Comparison of ENCODE assay signal across 1 cellular context in the genomic region with DNA sequence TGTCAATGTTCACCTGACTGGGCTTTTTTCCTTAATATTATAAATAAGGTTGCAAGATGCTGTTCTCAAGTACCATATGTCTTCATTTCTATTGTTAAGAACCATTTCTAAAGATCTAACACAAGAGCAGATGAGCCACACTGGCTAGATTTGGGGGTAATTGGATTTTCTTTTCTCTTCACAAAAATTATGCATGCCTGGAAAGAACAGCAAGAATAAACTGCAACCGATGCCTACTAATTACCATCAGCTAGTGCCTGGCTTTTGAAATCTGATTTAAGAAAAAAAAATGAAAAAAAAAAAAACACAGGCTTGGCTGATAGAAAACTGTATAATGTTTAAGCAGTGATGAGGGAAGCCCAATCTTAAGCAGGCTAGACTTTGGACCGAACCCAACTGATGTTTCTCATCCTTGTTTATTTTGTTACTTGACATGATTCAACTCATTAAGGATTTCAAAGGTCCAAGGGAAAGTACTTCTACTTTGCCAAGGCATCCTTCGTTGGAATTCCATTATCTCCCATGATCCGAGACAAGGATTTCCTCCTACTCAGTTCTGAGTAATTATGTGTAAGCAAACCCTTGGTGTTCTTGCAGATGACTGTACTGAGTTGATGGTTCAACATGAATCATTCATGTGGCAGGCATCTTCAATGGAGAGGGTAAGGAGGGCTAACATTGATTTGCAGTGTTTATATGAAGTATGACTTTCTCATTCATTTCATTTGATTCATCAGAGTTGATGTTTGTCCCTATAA.
TF ChIP-seq lines count a peak whose summit lies in the region.

No MANE protein-coding gene starts in this region.

TF ChIP-seq in GM23338, 12 proteins besides CTCF, POLR2A, EP300 and RAD21 (continued from another document):
- TF ChIP-seq, protein P1, sequence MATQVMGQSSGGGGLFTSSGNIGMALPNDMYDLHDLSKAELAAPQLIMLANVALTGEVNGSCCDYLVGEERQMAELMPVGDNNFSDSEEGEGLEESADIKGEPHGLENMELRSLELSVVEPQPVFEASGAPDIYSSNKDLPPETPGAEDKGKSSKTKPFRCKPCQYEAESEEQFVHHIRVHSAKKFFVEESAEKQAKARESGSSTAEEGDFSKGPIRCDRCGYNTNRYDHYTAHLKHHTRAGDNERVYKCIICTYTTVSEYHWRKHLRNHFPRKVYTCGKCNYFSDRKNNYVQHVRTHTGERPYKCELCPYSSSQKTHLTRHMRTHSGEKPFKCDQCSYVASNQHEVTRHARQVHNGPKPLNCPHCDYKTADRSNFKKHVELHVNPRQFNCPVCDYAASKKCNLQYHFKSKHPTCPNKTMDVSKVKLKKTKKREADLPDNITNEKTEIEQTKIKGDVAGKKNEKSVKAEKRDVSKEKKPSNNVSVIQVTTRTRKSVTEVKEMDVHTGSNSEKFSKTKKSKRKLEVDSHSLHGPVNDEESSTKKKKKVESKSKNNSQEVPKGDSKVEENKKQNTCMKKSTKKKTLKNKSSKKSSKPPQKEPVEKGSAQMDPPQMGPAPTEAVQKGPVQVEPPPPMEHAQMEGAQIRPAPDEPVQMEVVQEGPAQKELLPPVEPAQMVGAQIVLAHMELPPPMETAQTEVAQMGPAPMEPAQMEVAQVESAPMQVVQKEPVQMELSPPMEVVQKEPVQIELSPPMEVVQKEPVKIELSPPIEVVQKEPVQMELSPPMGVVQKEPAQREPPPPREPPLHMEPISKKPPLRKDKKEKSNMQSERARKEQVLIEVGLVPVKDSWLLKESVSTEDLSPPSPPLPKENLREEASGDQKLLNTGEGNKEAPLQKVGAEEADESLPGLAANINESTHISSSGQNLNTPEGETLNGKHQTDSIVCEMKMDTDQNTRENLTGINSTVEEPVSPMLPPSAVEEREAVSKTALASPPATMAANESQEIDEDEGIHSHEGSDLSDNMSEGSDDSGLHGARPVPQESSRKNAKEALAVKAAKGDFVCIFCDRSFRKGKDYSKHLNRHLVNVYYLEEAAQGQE (IDR thresholded peaks at IDR 0.05; ENCODE audit: unreplicated experiment) = no peak
- TF ChIP-seq, protein P2, sequence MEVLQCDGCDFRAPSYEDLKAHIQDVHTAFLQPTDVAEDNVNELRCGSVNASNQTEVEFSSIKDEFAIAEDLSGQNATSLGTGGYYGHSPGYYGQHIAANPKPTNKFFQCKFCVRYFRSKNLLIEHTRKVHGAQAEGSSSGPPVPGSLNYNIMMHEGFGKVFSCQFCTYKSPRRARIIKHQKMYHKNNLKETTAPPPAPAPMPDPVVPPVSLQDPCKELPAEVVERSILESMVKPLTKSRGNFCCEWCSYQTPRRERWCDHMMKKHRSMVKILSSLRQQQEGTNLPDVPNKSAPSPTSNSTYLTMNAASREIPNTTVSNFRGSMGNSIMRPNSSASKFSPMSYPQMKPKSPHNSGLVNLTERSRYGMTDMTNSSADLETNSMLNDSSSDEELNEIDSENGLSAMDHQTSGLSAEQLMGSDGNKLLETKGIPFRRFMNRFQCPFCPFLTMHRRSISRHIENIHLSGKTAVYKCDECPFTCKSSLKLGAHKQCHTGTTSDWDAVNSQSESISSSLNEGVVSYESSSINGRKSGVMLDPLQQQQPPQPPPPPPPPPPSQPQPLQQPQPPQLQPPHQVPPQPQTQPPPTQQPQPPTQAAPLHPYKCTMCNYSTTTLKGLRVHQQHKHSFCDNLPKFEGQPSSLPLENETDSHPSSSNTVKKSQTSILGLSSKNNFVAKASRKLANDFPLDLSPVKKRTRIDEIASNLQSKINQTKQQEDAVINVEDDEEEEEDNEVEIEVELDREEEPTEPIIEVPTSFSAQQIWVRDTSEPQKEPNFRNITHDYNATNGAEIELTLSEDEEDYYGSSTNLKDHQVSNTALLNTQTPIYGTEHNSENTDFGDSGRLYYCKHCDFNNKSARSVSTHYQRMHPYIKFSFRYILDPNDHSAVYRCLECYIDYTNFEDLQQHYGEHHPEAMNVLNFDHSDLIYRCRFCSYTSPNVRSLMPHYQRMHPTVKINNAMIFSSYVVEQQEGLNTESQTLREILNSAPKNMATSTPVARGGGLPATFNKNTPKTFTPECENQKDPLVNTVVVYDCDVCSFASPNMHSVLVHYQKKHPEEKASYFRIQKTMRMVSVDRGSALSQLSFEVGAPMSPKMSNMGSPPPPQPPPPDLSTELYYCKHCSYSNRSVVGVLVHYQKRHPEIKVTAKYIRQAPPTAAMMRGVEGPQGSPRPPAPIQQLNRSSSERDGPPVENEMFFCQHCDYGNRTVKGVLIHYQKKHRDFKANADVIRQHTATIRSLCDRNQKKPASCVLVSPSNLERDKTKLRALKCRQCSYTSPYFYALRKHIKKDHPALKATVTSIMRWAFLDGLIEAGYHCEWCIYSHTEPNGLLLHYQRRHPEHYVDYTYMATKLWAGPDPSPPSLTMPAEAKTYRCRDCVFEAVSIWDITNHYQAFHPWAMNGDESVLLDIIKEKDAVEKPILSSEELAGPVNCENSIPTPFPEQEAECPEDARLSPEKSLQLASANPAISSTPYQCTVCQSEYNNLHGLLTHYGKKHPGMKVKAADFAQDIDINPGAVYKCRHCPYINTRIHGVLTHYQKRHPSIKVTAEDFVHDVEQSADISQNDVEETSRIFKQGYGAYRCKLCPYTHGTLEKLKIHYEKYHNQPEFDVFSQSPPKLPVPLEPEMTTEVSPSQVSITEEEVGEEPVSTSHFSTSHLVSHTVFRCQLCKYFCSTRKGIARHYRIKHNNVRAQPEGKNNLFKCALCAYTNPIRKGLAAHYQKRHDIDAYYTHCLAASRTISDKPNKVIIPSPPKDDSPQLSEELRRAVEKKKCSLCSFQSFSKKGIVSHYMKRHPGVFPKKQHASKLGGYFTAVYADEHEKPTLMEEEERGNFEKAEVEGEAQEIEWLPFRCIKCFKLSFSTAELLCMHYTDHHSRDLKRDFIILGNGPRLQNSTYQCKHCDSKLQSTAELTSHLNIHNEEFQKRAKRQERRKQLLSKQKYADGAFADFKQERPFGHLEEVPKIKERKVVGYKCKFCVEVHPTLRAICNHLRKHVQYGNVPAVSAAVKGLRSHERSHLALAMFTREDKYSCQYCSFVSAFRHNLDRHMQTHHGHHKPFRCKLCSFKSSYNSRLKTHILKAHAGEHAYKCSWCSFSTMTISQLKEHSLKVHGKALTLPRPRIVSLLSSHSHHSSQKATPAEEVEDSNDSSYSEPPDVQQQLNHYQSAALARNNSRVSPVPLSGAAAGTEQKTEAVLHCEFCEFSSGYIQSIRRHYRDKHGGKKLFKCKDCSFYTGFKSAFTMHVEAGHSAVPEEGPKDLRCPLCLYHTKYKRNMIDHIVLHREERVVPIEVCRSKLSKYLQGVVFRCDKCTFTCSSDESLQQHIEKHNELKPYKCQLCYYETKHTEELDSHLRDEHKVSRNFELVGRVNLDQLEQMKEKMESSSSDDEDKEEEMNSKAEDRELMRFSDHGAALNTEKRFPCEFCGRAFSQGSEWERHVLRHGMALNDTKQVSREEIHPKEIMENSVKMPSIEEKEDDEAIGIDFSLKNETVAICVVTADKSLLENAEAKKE (CRISPR knock-in tag; IDR thresholded peaks at IDR 0.05) = no peak
- TF ChIP-seq, protein P3, sequence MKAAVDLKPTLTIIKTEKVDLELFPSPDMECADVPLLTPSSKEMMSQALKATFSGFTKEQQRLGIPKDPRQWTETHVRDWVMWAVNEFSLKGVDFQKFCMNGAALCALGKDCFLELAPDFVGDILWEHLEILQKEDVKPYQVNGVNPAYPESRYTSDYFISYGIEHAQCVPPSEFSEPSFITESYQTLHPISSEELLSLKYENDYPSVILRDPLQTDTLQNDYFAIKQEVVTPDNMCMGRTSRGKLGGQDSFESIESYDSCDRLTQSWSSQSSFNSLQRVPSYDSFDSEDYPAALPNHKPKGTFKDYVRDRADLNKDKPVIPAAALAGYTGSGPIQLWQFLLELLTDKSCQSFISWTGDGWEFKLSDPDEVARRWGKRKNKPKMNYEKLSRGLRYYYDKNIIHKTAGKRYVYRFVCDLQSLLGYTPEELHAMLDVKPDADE (IDR thresholded peaks at IDR 0.05) = no peak
- no peak for TF ChIP-seq POLR2AphosphoS5 (IDR thresholded peaks at IDR 0.05; ENCODE audit: low read depth)
- TF ChIP-seq JUNB (IDR thresholded peaks at IDR 0.05; ENCODE audit: unreplicated experiment) = no peak
